Comparison of ENCODE assay signal across 21 cellular contexts in genomic region chr12:125280482-125281377, GRCh38.
DNase-seq lines count a peak whose midpoint lies in the region; ATAC-seq, FAIRE-seq and TF ChIP-seq lines count a peak whose summit lies in the region.
"Had no signal": no experiment of that assay in that cellular context is flagged by ENCODE, and none has a peak within 500 bp of the region (broad histone marks: within the 10 kb centered on the region; RNA-seq: fewer than 3 reads in every experiment).

No MANE protein-coding gene starts in this region.

- H3K36me3 Mint-ChIP-seq in astrocyte (ENCODE audit: low read depth, unreplicated experiment), result no peaks in the 10 kb centered on the region
- no peaks in the 10 kb centered on the region for H3K36me3 Mint-ChIP-seq in stimulated activated naive B cell treated with anti-CD40 and anti-IgM and Interleukin-4, amounts not matched to agents 10 μg/mL and 1 μg/mL and 100 μg/mL, for 72 hours
- H3K36me3 Mint-ChIP-seq in activated CD4-positive, alpha-beta memory T cell treated with anti-CD3 and anti-CD28 coated beads, Interleukin-2, amount 10 ng/mL, durations not matched to agents 7 days and 5 days (ENCODE audit: low read depth), result no peaks in the 10 kb centered on the region
- H3K36me3 Mint-ChIP-seq: activated naive CD4-positive, alpha-beta T cell treated with anti-CD3 and anti-CD28 coated beads, Interleukin-2, amount 10 ng/mL, durations not matched to agents 7 days and 5 days; CD14-positive monocyte had no signal

- H3K27ac Mint-ChIP-seq in astrocyte (ENCODE audit: unreplicated experiment), result no peak overlapping the region
- no peak overlapping the region for H3K27ac Mint-ChIP-seq in stimulated activated naive B cell treated with anti-CD40 and anti-IgM and Interleukin-4, amounts not matched to agents 10 μg/mL and 1 μg/mL and 100 μg/mL, for 72 hours
- H3K27ac Mint-ChIP-seq in activated CD4-positive, alpha-beta memory T cell treated with anti-CD3 and anti-CD28 coated beads, Interleukin-2, amount 10 ng/mL, durations not matched to agents 7 days and 5 days, result no peak overlapping the region
- H3K27ac Mint-ChIP-seq: activated naive CD4-positive, alpha-beta T cell treated with anti-CD3 and anti-CD28 coated beads, Interleukin-2, amount 10 ng/mL, durations not matched to agents 7 days and 5 days; CD14-positive monocyte; nephron had no signal

- H3K36me3 ChIP-seq in left ventricle myocardium inferior (no peaks in the 10 kb centered on the region), heart left ventricle (no peaks in the 10 kb centered on the region), astrocyte (ENCODE audit: insufficient read depth, low read length) (no peaks in the 10 kb centered on the region), iPS-15b (ENCODE audit: control insufficient read depth, insufficient read depth, low read length) (no peaks in the 10 kb centered on the region)
- H3K36me3 ChIP-seq: stomach had no signal

- ATAC-seq in heart left ventricle (no peak), HG03280 (IDR thresholded peaks at IDR 0.05; ENCODE audit: unreplicated experiment) (no peak)
- ATAC-seq in stimulated activated naive B cell treated with anti-CD40 and anti-IgM and Interleukin-4, amounts not matched to agents 10 μg/mL and 1 μg/mL and 100 μg/mL, for 72 hours (replicated peaks), result no peak

- H3K27me3 ChIP-seq in left ventricle myocardium inferior (ENCODE audit: low read depth) (peaks cover 56% of the 10 kb centered on the region), heart left ventricle (peaks cover 0 to 21% (median 8%) of the 10 kb centered on the region in 9 donors), astrocyte (ENCODE audit: insufficient read depth, low read length) (no peaks in the 10 kb centered on the region), iPS-15b (ENCODE audit: control insufficient read depth, insufficient read depth, low read length) (no peaks in the 10 kb centered on the region)

- H3K4me1 ChIP-seq in left ventricle myocardium inferior (no peaks in the 10 kb centered on the region), heart left ventricle (no peaks in the 10 kb centered on the region), astrocyte (ENCODE audit: insufficient read depth, low read length) (no peaks in the 10 kb centered on the region), iPS-15b (ENCODE audit: control insufficient read depth, insufficient read depth, low read length) (peaks cover 9% of the 10 kb centered on the region)
- H3K4me1 ChIP-seq: stomach had no signal

- H3K4me3 Mint-ChIP-seq in astrocyte (ENCODE audit: unreplicated experiment), result no peak overlapping the region
- peak overlapping the region; percentile 4 to 22 for H3K4me3 Mint-ChIP-seq in stimulated activated naive B cell treated with anti-CD40 and anti-IgM and Interleukin-4, amounts not matched to agents 10 μg/mL and 1 μg/mL and 100 μg/mL, for 72 hours
- H3K4me3 Mint-ChIP-seq in activated CD4-positive, alpha-beta memory T cell treated with anti-CD3 and anti-CD28 coated beads, Interleukin-2, amount 10 ng/mL, durations not matched to agents 7 days and 5 days, result no peak overlapping the region
- H3K4me3 Mint-ChIP-seq: activated naive CD4-positive, alpha-beta T cell treated with anti-CD3 and anti-CD28 coated beads, Interleukin-2, amount 10 ng/mL, durations not matched to agents 7 days and 5 days; nephron had no signal

- H3K27me3 Mint-ChIP-seq in astrocyte (ENCODE audit: low read depth, unreplicated experiment), result peaks cover 2% of the 10 kb centered on the region
- H3K27me3 Mint-ChIP-seq in stimulated activated naive B cell treated with anti-CD40 and anti-IgM and Interleukin-4, amounts not matched to agents 10 μg/mL and 1 μg/mL and 100 μg/mL, for 72 hours, result peaks cover 20 to 26% of the 10 kb centered on the region in 2 donors
- peaks cover 15% of the 10 kb centered on the region for H3K27me3 Mint-ChIP-seq in activated CD4-positive, alpha-beta memory T cell treated with anti-CD3 and anti-CD28 coated beads, Interleukin-2, amount 10 ng/mL, durations not matched to agents 7 days and 5 days

- H4K20me1 ChIP-seq in astrocyte (ENCODE audit: insufficient read depth, low read length), result no peaks in the 10 kb centered on the region

- no peak overlapping the region for H3K27ac ChIP-seq in left ventricle myocardium inferior (replicated peaks)
- no peak overlapping the region for H3K27ac ChIP-seq in heart left ventricle
- no peak overlapping the region for H3K27ac ChIP-seq in astrocyte (ENCODE audit: low read depth, low read length)
- H3K27ac ChIP-seq: stomach had no signal

- POLR2A ChIA-PET in activated CD4-positive, alpha-beta memory T cell treated with anti-CD3 and anti-CD28 coated beads, Interleukin-2, amount 10 ng/mL, durations not matched to agents 7 days and 5 days (lab: Charles Lee), result no interaction called here

- intact Hi-C loops in left ventricle myocardium inferior (cut with micrococcal nuclease), result no loop called here
- intact Hi-C loops in heart left ventricle (cut with DNase I), result no loop called here

- TF ChIP-seq CTCF in left ventricle myocardium inferior (IDR thresholded peaks at IDR 0.05; ENCODE audit: borderline replicate concordance) (no peak), heart left ventricle (IDR thresholded peaks at IDR 0.05) (no peak), astrocyte (IDR thresholded peaks at IDR 0.05; ENCODE audit: insufficient read depth, low read depth, low read length) (no peak)

- no peak for FAIRE-seq in astrocyte (lab: Jason Lieb, UNC)
- FAIRE-seq: A204.1, colon, kidney had no signal

- no peak overlapping the region for H3K4me2 ChIP-seq in astrocyte (ENCODE audit: low read length)

- H3K4me3 ChIP-seq in left ventricle myocardium inferior, result peak overlapping the region; percentile 11
- H3K4me3 ChIP-seq in heart left ventricle, result no peak overlapping the region
- H3K4me3 ChIP-seq in astrocyte (ENCODE audit: insufficient read depth, low read depth, low read length), result no peak overlapping the region
- peak overlapping the region; percentile 61 for H3K4me3 ChIP-seq in iPS-15b (ENCODE audit: low read depth, low read length)
- H3K4me3 ChIP-seq: stomach had no signal

- 19 to 25% (median 22%) methylated on average over 20 of the region's 20 CpGs for WGBS in heart left ventricle, 4 donors

- H3K9ac ChIP-seq in astrocyte (ENCODE audit: low read length) (no peak overlapping the region), iPS-15b (ENCODE audit: low read depth, low read length) (peak overlapping the region; percentile 14)

- H3K4me1 Mint-ChIP-seq in astrocyte (ENCODE audit: low read depth, unreplicated experiment), result no peaks in the 10 kb centered on the region
- peaks cover 4 to 9% of the 10 kb centered on the region in 2 donors for H3K4me1 Mint-ChIP-seq in stimulated activated naive B cell treated with anti-CD40 and anti-IgM and Interleukin-4, amounts not matched to agents 10 μg/mL and 1 μg/mL and 100 μg/mL, for 72 hours
- no peaks in the 10 kb centered on the region for H3K4me1 Mint-ChIP-seq in activated CD4-positive, alpha-beta memory T cell treated with anti-CD3 and anti-CD28 coated beads, Interleukin-2, amount 10 ng/mL, durations not matched to agents 7 days and 5 days
- H3K4me1 Mint-ChIP-seq: activated naive CD4-positive, alpha-beta T cell treated with anti-CD3 and anti-CD28 coated beads, Interleukin-2, amount 10 ng/mL, durations not matched to agents 7 days and 5 days had no signal

- peak overlapping the region; percentile 37 for H2AFZ ChIP-seq in astrocyte (ENCODE audit: low read depth, low read length)

- DNase-seq in left ventricle myocardium inferior (no peak), heart left ventricle (no peak), astrocyte (ENCODE audit: low read depth) (no peak), GF-D8 (lab: John Stamatoyannopoulos, UW) (no peak)
- no peak for DNase-seq in stimulated activated naive B cell treated with anti-CD40 and anti-IgM and Interleukin-4, amounts not matched to agents 10 μg/mL and 1 μg/mL and 100 μg/mL, for 72 hours
- no peak for DNase-seq in activated CD4-positive, alpha-beta memory T cell treated with anti-CD3 and anti-CD28 coated beads, Interleukin-2, amount 10 ng/mL, durations not matched to agents 7 days and 5 days
- DNase-seq: activated CD4-positive, alpha-beta T cell treated with anti-CD3 and anti-CD28 coated beads for 48 hours; activated naive CD4-positive, alpha-beta T cell treated with anti-CD3 and anti-CD28 coated beads, Interleukin-2, amount 10 ng/mL, durations not matched to agents 7 days and 5 days; foreskin melanocyte; KBM-7; kidney; NCI-H2081; NCI-H526; stomach; T1000 had no signal

- no peaks in the 10 kb centered on the region for H3K79me2 ChIP-seq in astrocyte (ENCODE audit: insufficient read depth, low read length)

- TF ChIP-seq POLR2A in heart left ventricle (IDR thresholded peaks at IDR 0.05), result no peak

- peaks cover 4% of the 10 kb centered on the region for H3K9me3 Mint-ChIP-seq in astrocyte (ENCODE audit: unreplicated experiment)
- H3K9me3 Mint-ChIP-seq in stimulated activated naive B cell treated with anti-CD40 and anti-IgM and Interleukin-4, amounts not matched to agents 10 μg/mL and 1 μg/mL and 100 μg/mL, for 72 hours, result peaks cover 2 to 5% of the 10 kb centered on the region in 2 donors
- H3K9me3 Mint-ChIP-seq in activated CD4-positive, alpha-beta memory T cell treated with anti-CD3 and anti-CD28 coated beads, Interleukin-2, amount 10 ng/mL, durations not matched to agents 7 days and 5 days, result no peaks in the 10 kb centered on the region
- H3K9me3 Mint-ChIP-seq: activated naive CD4-positive, alpha-beta T cell treated with anti-CD3 and anti-CD28 coated beads, Interleukin-2, amount 10 ng/mL, durations not matched to agents 7 days and 5 days had no signal

- CTCF ChIA-PET in activated CD4-positive, alpha-beta memory T cell treated with anti-CD3 and anti-CD28 coated beads, Interleukin-2, amount 10 ng/mL, durations not matched to agents 7 days and 5 days (lab: Charles Lee), result no interaction called here

- H3K9me3 ChIP-seq in left ventricle myocardium inferior (replicated peaks) (no peaks in the 10 kb centered on the region), heart left ventricle (no peaks in the 10 kb centered on the region), astrocyte (ENCODE audit: insufficient read depth, low read depth, low read length) (no peaks in the 10 kb centered on the region), iPS-15b (ENCODE audit: control insufficient read depth, insufficient read depth, low read length) (no peaks in the 10 kb centered on the region)
- H3K9me3 ChIP-seq: stomach had no signal

Comparison
In these comparisons a context has a peak if more than half of its experiments do, and no peak if none do; other contexts are left out.
1. H3K4me3 ChIP-seq: peak in left ventricle myocardium inferior (single experiment) and iPS-15b (single experiment); none in heart left ventricle (0 of 12) and astrocyte (single experiment).
2. H3K4me3 Mint-ChIP-seq: peak in stimulated activated naive B cell treated with anti-CD40 and anti-IgM and Interleukin-4, amounts not matched to agents 10 μg/mL and 1 μg/mL and 100 μg/mL, for 72 hours (2 of 2); none in astrocyte (single experiment) and activated CD4-positive, alpha-beta memory T cell treated with anti-CD3 and anti-CD28 coated beads, Interleukin-2, amount 10 ng/mL, durations not matched to agents 7 days and 5 days (single experiment).